Comparison of ENCODE assay signal across 16 cellular contexts in genomic region chr20:51495921-51496545, GRCh38. TPM values are rescaled to one million over a fixed set of nuclear protein-coding genes. Genes with fewer than 3 reads are reported as not detected.
DNase-seq lines count a peak whose midpoint lies in the region; ATAC-seq, FAIRE-seq and TF ChIP-seq lines count a peak whose summit lies in the region.
"Had no signal": no experiment of that assay in that cellular context is flagged by ENCODE, and none has a peak within 500 bp of the region (broad histone marks: within the 10 kb centered on the region; RNA-seq: fewer than 3 reads in every experiment).

No MANE protein-coding gene starts in this region.

- peaks cover 7% of the 10 kb centered on the region for H4K20me1 ChIP-seq in astrocyte (ENCODE audit: insufficient read depth, low read length)

- peak overlapping the region; percentile 45 for H3K27ac Mint-ChIP-seq in activated CD8-positive, alpha-beta memory T cell treated with anti-CD3 and anti-CD28 coated beads, Interleukin-2, amount 10 ng/mL, durations not matched to agents 7 days and 5 days
- no peak overlapping the region for H3K27ac Mint-ChIP-seq in astrocyte (ENCODE audit: unreplicated experiment)
- peak overlapping the region; percentile 63 for H3K27ac Mint-ChIP-seq in stimulated activated effector memory CD8-positive, alpha-beta T cell treated with anti-CD3 and anti-CD28 coated beads, Interleukin-12 subunit alpha, Interleukin-12 subunit beta, amount 100 ng/mL, for 72 hours

- no peaks in the 10 kb centered on the region for H3K9me3 ChIP-seq in astrocyte (ENCODE audit: insufficient read depth, low read depth, low read length)
- H3K9me3 ChIP-seq: gastroesophageal sphincter, uterus had no signal

- CTCF ChIA-PET in activated CD8-positive, alpha-beta memory T cell treated with anti-CD3 and anti-CD28 coated beads, Interleukin-2, amount 10 ng/mL, durations not matched to agents 7 days and 5 days (lab: Charles Lee): interaction anchor here (1.2 to 3.0 kb wide), 3 partner anchors 14 to 124 kb away, joined by 4 to 13 read pairs (median 5); no protein-coding TSS in a partner anchor

- no peaks in the 10 kb centered on the region for H3K36me3 ChIP-seq in astrocyte (ENCODE audit: insufficient read depth, low read length)
- H3K36me3 ChIP-seq: gastroesophageal sphincter, uterus had no signal

- no peak for DNase-seq in activated CD8-positive, alpha-beta memory T cell treated with anti-CD3 and anti-CD28 coated beads, Interleukin-2, amount 10 ng/mL, durations not matched to agents 7 days and 5 days
- no peak for DNase-seq in activated CD8-positive, alpha-beta memory T cell treated with anti-CD3 and anti-CD28 coated beads, Interleukin-2, amount 50 U/mL, for 48 hours
- peak; percentile 52 for DNase-seq in MV-4-11 (lab: John Stamatoyannopoulos, UW)
- no peak for DNase-seq in astrocyte (ENCODE audit: low read depth)
- DNase-seq in stimulated activated effector memory CD8-positive, alpha-beta T cell treated with anti-CD3 and anti-CD28 coated beads, Interleukin-12 subunit alpha, Interleukin-12 subunit beta, amount 100 ng/mL, for 72 hours (ENCODE audit: low spot score in 2 of 2): no peak
- no peak for DNase-seq in germinal center (ENCODE audit: low spot score)
- DNase-seq in iPS-NIHi7 (ENCODE audit: extremely low spot score): no peak
- DNase-seq: GOT3; stimulated activated CD8-positive, alpha-beta memory T cell treated with anti-CD3 and anti-CD28 coated beads, Interleukin-4, amount 100 ng/mL, for 48 hours; T-helper 9 cell; uterus had no signal

- H3K4me1 ChIP-seq in astrocyte (ENCODE audit: insufficient read depth, low read length): peaks cover 21% of the 10 kb centered on the region

- no peak for TF ChIP-seq CTCF in astrocyte (IDR thresholded peaks at IDR 0.05; ENCODE audit: insufficient read depth, low read depth, low read length)

- no peak overlapping the region for H3K27ac ChIP-seq in astrocyte (ENCODE audit: low read depth, low read length)
- H3K27ac ChIP-seq: gastroesophageal sphincter, uterus had no signal

- no peak overlapping the region for H3K4me2 ChIP-seq in astrocyte (ENCODE audit: low read length)

- no peak overlapping the region for H2AFZ ChIP-seq in astrocyte (ENCODE audit: low read depth, low read length)

- H3K9me3 Mint-ChIP-seq in activated CD8-positive, alpha-beta memory T cell treated with anti-CD3 and anti-CD28 coated beads, Interleukin-2, amount 10 ng/mL, durations not matched to agents 7 days and 5 days (ENCODE audit: low read depth): no peaks in the 10 kb centered on the region
- peaks cover 2% of the 10 kb centered on the region for H3K9me3 Mint-ChIP-seq in astrocyte (ENCODE audit: unreplicated experiment)
- H3K9me3 Mint-ChIP-seq in stimulated activated effector memory CD8-positive, alpha-beta T cell treated with anti-CD3 and anti-CD28 coated beads, Interleukin-12 subunit alpha, Interleukin-12 subunit beta, amount 100 ng/mL, for 72 hours: no peaks in the 10 kb centered on the region

- peaks cover 92% of the 10 kb centered on the region for H3K4me1 Mint-ChIP-seq in activated CD8-positive, alpha-beta memory T cell treated with anti-CD3 and anti-CD28 coated beads, Interleukin-2, amount 10 ng/mL, durations not matched to agents 7 days and 5 days
- peaks cover 9% of the 10 kb centered on the region for H3K4me1 Mint-ChIP-seq in astrocyte (ENCODE audit: low read depth, unreplicated experiment)
- H3K4me1 Mint-ChIP-seq in stimulated activated effector memory CD8-positive, alpha-beta T cell treated with anti-CD3 and anti-CD28 coated beads, Interleukin-12 subunit alpha, Interleukin-12 subunit beta, amount 100 ng/mL, for 72 hours: peaks cover 99% of the 10 kb centered on the region

- no peak overlapping the region for H3K9ac ChIP-seq in astrocyte (ENCODE audit: low read length)

- peaks cover 58% of the 10 kb centered on the region for H3K36me3 Mint-ChIP-seq in activated CD8-positive, alpha-beta memory T cell treated with anti-CD3 and anti-CD28 coated beads, Interleukin-2, amount 10 ng/mL, durations not matched to agents 7 days and 5 days
- no peaks in the 10 kb centered on the region for H3K36me3 Mint-ChIP-seq in astrocyte (ENCODE audit: low read depth, unreplicated experiment)
- peaks cover 78% of the 10 kb centered on the region for H3K36me3 Mint-ChIP-seq in stimulated activated effector memory CD8-positive, alpha-beta T cell treated with anti-CD3 and anti-CD28 coated beads, Interleukin-12 subunit alpha, Interleukin-12 subunit beta, amount 100 ng/mL, for 72 hours

- FAIRE-seq in astrocyte (lab: Jason Lieb, UNC): peak; percentile 5
- FAIRE-seq: GM19239, keratinocyte, RCC 7860 had no signal

- no peaks in the 10 kb centered on the region for H3K27me3 Mint-ChIP-seq in activated CD8-positive, alpha-beta memory T cell treated with anti-CD3 and anti-CD28 coated beads, Interleukin-2, amount 10 ng/mL, durations not matched to agents 7 days and 5 days
- peaks cover 2% of the 10 kb centered on the region for H3K27me3 Mint-ChIP-seq in astrocyte (ENCODE audit: low read depth, unreplicated experiment)

- ATAC-seq in activated CD8-positive, alpha-beta memory T cell treated with anti-CD3 and anti-CD28 coated beads, Interleukin-2, amount 10 ng/mL, durations not matched to agents 7 days and 5 days: no peak
- ATAC-seq in stimulated activated effector memory CD8-positive, alpha-beta T cell treated with anti-CD3 and anti-CD28 coated beads, Interleukin-12 subunit alpha, Interleukin-12 subunit beta, amount 100 ng/mL, for 72 hours: no peak
- ATAC-seq in HG03139 (IDR thresholded peaks at IDR 0.05; ENCODE audit: unreplicated experiment): no peak
- ATAC-seq: gastroesophageal sphincter had no signal

- no peak overlapping the region for H3K4me3 ChIP-seq in astrocyte (ENCODE audit: insufficient read depth, low read depth, low read length)
- H3K4me3 ChIP-seq: gastroesophageal sphincter, uterus had no signal

- H3K27me3 ChIP-seq in astrocyte (ENCODE audit: insufficient read depth, low read length): no peaks in the 10 kb centered on the region
- H3K27me3 ChIP-seq: uterus had no signal

- H3K4me3 Mint-ChIP-seq in activated CD8-positive, alpha-beta memory T cell treated with anti-CD3 and anti-CD28 coated beads, Interleukin-2, amount 10 ng/mL, durations not matched to agents 7 days and 5 days: no peak overlapping the region
- H3K4me3 Mint-ChIP-seq in astrocyte (ENCODE audit: unreplicated experiment): no peak overlapping the region
- peak overlapping the region; percentile 62 for H3K4me3 Mint-ChIP-seq in stimulated activated effector memory CD8-positive, alpha-beta T cell treated with anti-CD3 and anti-CD28 coated beads, Interleukin-12 subunit alpha, Interleukin-12 subunit beta, amount 100 ng/mL, for 72 hours

- no peaks in the 10 kb centered on the region for H3K79me2 ChIP-seq in astrocyte (ENCODE audit: insufficient read depth, low read length)

RNA-seq across cellular contexts. Expression of gene NFATC2, which starts 46.5 kb away (rescaled TPM):
- 10 to 100 TPM; 39.9 to 59.0 TPM for total RNA-seq in activated CD8-positive, alpha-beta memory T cell treated with anti-CD3 and anti-CD28 coated beads, Interleukin-2, amount 10 ng/mL, durations not matched to agents 7 days and 5 days
- 3.9 and 4.1 TPM in 2 replicates for total RNA-seq in astrocyte
